Comparison of ENCODE assay signal across 8 cellular contexts in the genomic region with DNA sequence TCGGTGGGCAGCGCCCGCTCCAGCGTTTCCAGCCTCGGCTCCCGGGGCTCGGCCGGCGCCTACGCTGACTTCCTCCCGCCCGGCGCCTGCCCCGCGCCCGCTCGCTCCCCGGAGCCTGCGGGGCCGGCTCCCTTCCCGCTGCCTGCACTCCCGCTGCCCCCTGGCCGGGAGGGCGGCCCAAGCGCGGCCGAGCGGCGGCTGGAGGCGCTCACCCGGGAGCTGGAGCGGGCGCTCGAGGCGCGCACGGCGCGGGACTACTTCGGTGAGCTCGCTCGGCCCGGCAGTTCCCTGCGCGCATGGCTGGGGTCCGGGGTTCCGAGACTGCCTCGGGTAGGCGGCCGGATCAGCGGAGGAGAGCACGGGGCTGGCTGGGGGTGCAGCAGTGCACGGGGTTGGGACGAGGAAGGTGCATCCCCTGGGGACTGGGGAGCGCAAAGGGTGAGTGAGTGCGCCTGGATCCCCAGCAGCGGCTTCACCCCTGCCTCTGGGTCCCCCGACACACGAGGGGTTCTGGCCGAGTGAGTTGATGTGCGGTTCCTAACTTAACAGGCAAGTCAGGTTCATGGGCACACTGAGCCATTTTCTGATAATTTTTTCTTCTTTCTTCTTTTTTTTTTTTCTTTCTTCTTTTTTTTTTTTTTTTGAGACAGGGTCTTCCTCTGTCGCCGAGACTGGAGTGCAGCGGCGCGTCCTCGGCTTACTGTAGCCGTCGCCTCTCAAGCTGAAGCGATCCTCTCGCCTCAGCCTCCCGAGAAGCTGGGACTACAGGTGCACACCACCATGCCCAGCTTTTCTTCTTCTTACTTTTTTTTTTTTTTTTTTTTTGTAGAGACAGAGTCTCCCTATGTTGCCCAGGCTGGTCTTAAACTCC. TPM values are rescaled to one million over a fixed set of nuclear protein-coding genes. Genes with fewer than 3 reads are reported as not detected.
DNase-seq lines count a peak whose midpoint lies in the region; ATAC-seq and TF ChIP-seq lines count a peak whose summit lies in the region.

No MANE protein-coding gene starts in this region.

- H3K36me3 Mint-ChIP-seq in activated T-cell treated with anti-CD3 and anti-CD28 coated beads, Interleukin-2, amount 50 U/mL, for 24 hours (ENCODE audit: low read depth) = no peaks in the 10 kb centered on the region
- H3K36me3 Mint-ChIP-seq in chondrocyte (ENCODE audit: low read depth) = peaks cover 10% of the 10 kb centered on the region

- no peak for DNase-seq in activated T-cell treated with anti-CD3 and anti-CD28 coated beads, Interleukin-2, amount 50 U/mL, for 24 hours
- DNase-seq in activated T-cell treated with anti-CD3 and anti-CD28 coated beads, Interleukin-2, amount 50 U/mL, for 1 hour = no peak
- DNase-seq in chondrocyte (ENCODE audit: low spot score) (peak; percentile 86), lower lobe of right lung (no peak), upper lobe of right lung (no peak), KG1 (lab: John Stamatoyannopoulos, UW) (no peak)

- H3K27ac ChIP-seq in lower lobe of right lung (peak overlapping the region; percentile 60), upper lobe of right lung (no peak overlapping the region)

- ATAC-seq in lower lobe of right lung (peak; percentile 25 to 47), upper lobe of right lung (peak; percentile 12), GM18861 (IDR thresholded peaks at IDR 0.05; ENCODE audit: unreplicated experiment) (no peak), HG03521 (IDR thresholded peaks at IDR 0.05; ENCODE audit: unreplicated experiment) (no peak)

- peaks cover 63% of the 10 kb centered on the region for H3K27me3 Mint-ChIP-seq in activated T-cell treated with anti-CD3 and anti-CD28 coated beads, Interleukin-2, amount 50 U/mL, for 24 hours
- H3K27me3 Mint-ChIP-seq in chondrocyte (ENCODE audit: low read depth) = no peaks in the 10 kb centered on the region

- intact Hi-C loops in lower lobe of right lung (cut with DNase I) = no loop called here
- intact Hi-C loops in upper lobe of right lung (cut with DNase I) = no loop called here

- no peaks in the 10 kb centered on the region for H3K9me3 Mint-ChIP-seq in activated T-cell treated with anti-CD3 and anti-CD28 coated beads, Interleukin-2, amount 50 U/mL, for 24 hours
- no peaks in the 10 kb centered on the region for H3K9me3 Mint-ChIP-seq in chondrocyte (ENCODE audit: low read depth)

- no peak overlapping the region for H3K27ac Mint-ChIP-seq in activated T-cell treated with anti-CD3 and anti-CD28 coated beads, Interleukin-2, amount 50 U/mL, for 24 hours
- peak overlapping the region; percentile 70 for H3K27ac Mint-ChIP-seq in chondrocyte (ENCODE audit: unreplicated experiment)

- peak overlapping the region; percentile 31 for H3K4me3 Mint-ChIP-seq in activated T-cell treated with anti-CD3 and anti-CD28 coated beads, Interleukin-2, amount 50 U/mL, for 24 hours
- H3K4me3 Mint-ChIP-seq in chondrocyte (ENCODE audit: unreplicated experiment) = peak overlapping the region; percentile 82

- peaks cover 18% of the 10 kb centered on the region for H3K4me1 ChIP-seq in lower lobe of right lung
- peaks cover 14% of the 10 kb centered on the region for H3K4me1 ChIP-seq in upper lobe of right lung

- H3K4me3 ChIP-seq in lower lobe of right lung (peak overlapping the region; percentile 70), upper lobe of right lung (peak overlapping the region; percentile 60)

- TF ChIP-seq CTCF in chondrocyte (IDR thresholded peaks at IDR 0.05) (no peak), lower lobe of right lung (IDR thresholded peaks at IDR 0.05) (no peak), upper lobe of right lung (IDR thresholded peaks at IDR 0.05) (no peak)

- H3K27me3 ChIP-seq in lower lobe of right lung (ENCODE audit: low read depth) (peaks cover 11% of the 10 kb centered on the region), upper lobe of right lung (no peaks in the 10 kb centered on the region)

- no peaks in the 10 kb centered on the region for H3K9me3 ChIP-seq in lower lobe of right lung
- no peaks in the 10 kb centered on the region for H3K9me3 ChIP-seq in upper lobe of right lung

- H3K4me1 Mint-ChIP-seq in activated T-cell treated with anti-CD3 and anti-CD28 coated beads, Interleukin-2, amount 50 U/mL, for 24 hours (ENCODE audit: low read depth) = peaks cover 5% of the 10 kb centered on the region
- peaks cover 30% of the 10 kb centered on the region for H3K4me1 Mint-ChIP-seq in chondrocyte (ENCODE audit: low read depth)

- no peaks in the 10 kb centered on the region for H3K36me3 ChIP-seq in lower lobe of right lung
- H3K36me3 ChIP-seq in upper lobe of right lung = no peaks in the 10 kb centered on the region

RNA-seq across cellular contexts. Expression of a gene that starts 1.1 kb away (rescaled TPM):
- total RNA-seq in chondrocyte (32.8 to 45.9 TPM (median 41.6 TPM) in 3 replicates), lower lobe of right lung (23.5 TPM), upper lobe of right lung (37.1 TPM)

RNA-seq across cellular contexts. Expression of a gene that starts 54.4 kb away (rescaled TPM):
- total RNA-seq in chondrocyte (81.2 to 103 TPM (median 94.6 TPM) in 3 replicates), lower lobe of right lung (72.0 TPM), upper lobe of right lung (83.3 TPM)

Comparison
In these comparisons a context has a peak if more than half of its experiments do, and no peak if none do; other contexts are left out.
1. ATAC-seq: peak in lower lobe of right lung (2 of 2) and upper lobe of right lung (single experiment); none in GM18861 (single experiment) and HG03521 (single experiment).